Comparison of ENCODE assay signal across 8 cellular contexts in the genomic region with DNA sequence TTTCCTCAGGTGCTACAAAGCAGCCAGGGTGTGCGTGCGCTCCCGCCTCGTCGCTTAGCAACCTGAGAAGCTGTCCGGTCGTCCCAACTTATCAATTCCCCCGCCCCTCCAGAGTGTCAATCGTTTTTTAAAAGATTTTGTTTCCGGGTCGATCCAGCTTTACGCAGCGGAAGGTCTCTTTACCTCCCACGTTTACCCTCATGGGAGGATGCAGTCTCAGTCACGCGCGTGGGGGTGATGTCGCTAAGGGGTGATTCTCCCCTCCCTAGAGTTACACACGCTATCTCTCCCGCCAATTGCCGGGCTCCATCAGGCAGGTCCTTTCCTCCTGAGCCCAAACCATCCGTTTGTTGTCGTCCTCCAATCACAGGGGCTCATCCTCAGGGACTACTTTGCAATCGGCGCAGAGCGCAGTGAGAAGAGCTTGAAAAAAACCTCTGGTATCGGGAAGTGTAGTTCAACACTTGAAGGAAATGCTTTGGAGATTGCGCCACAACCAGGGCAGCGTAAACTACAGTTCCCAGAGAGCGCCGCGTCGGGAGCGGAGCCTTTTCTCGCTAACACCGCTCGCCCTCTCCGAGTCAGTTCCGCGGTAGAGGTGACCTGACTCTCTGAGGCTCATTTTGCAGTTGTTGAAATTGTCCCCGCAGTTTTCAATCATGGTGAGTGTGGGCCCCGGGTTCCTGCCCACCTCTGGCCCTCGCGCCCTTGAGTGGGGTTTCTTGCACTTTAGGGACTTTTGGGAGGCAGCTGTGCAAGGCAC. TPM values are rescaled to one million over a fixed set of nuclear protein-coding genes. Genes with fewer than 3 reads are reported as not detected.
DNase-seq lines count a peak whose midpoint lies in the region; ATAC-seq and TF ChIP-seq lines count a peak whose summit lies in the region.

Gene MDH1, plus strand, starts transcription at position 579 of the 763 bp plus-strand sequence. Its CDS starts 81 bp downstream, at position 660.
A gene with protein sequence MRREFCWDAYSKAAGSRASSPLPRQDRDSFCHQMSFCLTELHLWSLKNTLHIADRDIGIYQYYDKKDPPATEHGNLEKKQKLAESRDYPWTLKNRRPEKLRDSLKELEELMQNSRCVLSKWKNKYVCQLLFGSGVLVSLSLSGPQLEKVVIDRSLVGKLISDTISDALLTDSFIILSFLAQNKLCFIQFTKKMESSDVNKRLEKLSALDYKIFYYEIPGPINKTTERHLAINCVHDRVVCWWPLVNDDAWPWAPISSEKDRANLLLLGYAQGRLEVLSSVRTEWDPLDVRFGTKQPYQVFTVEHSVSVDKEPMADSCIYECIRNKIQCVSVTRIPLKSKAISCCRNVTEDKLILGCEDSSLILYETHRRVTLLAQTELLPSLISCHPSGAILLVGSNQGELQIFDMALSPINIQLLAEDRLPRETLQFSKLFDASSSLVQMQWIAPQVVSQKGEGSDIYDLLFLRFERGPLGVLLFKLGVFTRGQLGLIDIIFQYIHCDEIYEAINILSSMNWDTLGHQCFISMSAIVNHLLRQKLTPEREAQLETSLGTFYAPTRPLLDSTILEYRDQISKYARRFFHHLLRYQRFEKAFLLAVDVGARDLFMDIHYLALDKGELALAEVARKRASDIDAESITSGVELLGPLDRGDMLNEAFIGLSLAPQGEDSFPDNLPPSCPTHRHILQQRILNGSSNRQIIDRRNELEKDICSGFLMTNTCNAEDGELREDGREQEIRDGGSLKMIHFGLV (minus strand): TSS at position 93 of the 763 bp plus-strand sequence. CDS start 206 bp downstream, outside the sequence.

- BruUV-seq in IMR-90 (replicated peaks; lab: Mats Ljungman, UMichigan) (no TSS peak), OCI-LY7 (replicated peaks; lab: Mats Ljungman, UMichigan) (no TSS peak)

- in situ Hi-C loops in IMR-90 (cut with MboI; ENCODE audit: low sequenced_read_pairs), result no loop called here

- H2AK9ac ChIP-seq in IMR-90 (replicated peaks; ENCODE audit: low read depth, low read length, poor library complexity), result peak within 1 kb of the TSS; percentile 53

- DNase-seq in DMS114 treated with DMSO at 0.1 percent for 48 hours (lab: John Stamatoyannopoulos, UW; ENCODE audit: unreplicated experiment) (peak; percentile 98), IMR-90 (peak; percentile 100), OCI-LY7 (ENCODE audit: low spot score) (peak; percentile 99), activated T-cell treated with anti-CD3 and anti-CD28 coated beads for 4 hours (peak; percentile 84), epithelial cell of esophagus (ENCODE audit: low read depth) (peak; percentile 100), middle frontal gyrus (ENCODE audit: extremely low spot score, low spot score) (peak; percentile 99)
- DNase-seq in stimulated activated CD8-positive, alpha-beta memory T cell treated with anti-CD3 and anti-CD28 coated beads, Interleukin-2, amount 100 ng/mL, for 1 hour (ENCODE audit: low read depth in 2 of 2), result peak; percentile 77 to 85

- H2AFZ ChIP-seq in IMR-90 (replicated peaks; ENCODE audit: low read length, poor library complexity) (peak within 1 kb of the TSS; percentile 100), OCI-LY7 (ENCODE audit: low read length) (peak within 1 kb of the TSS; percentile 87)

- no peaks in the 10 kb centered on the region; the same call in 1 of the 2 replicates for H3K36me3 ChIP-seq in IMR-90 (ENCODE audit: control insufficient read depth, insufficient read depth, low read length)
- H3K36me3 ChIP-seq in OCI-LY7 (ENCODE audit: insufficient read depth, low read length), result peaks cover 24% of the 10 kb centered on the region

- peak within 1 kb of the TSS; percentile 81 for H3K23ac ChIP-seq in IMR-90 (ENCODE audit: low read depth, low read length)

- H3K4me3 ChIP-seq in IMR-90 (ENCODE audit: insufficient read depth, low read depth, low read length), result peak within 1 kb of the TSS; percentile 77
- peak within 1 kb of the TSS; percentile 97 for H3K4me3 ChIP-seq in OCI-LY7 (ENCODE audit: low read depth, low read length, poor library complexity, severe bottlenecking)
- H3K4me3 ChIP-seq in epithelial cell of esophagus (ENCODE audit: low read length), result peak within 1 kb of the TSS; percentile 69

- peak within 1 kb of the TSS; percentile 18; the same call in 1 of the 2 replicates for H3K18ac ChIP-seq in IMR-90 (ENCODE audit: low read depth, low read length)

- intact Hi-C loops in IMR-90 (cut with micrococcal nuclease) (loop anchor here (2.0 to 5.0 kb wide), 2 partner anchors 272 to 299 kb away; no protein-coding TSS in a partner anchor), OCI-LY7 (cut with micrococcal nuclease; ENCODE audit: unreplicated experiment) (loop anchor here (5.0 kb wide), 1 partner anchor 254 kb away; the partner anchor contains the start of gene UGP2)

- peak within 1 kb of the TSS; percentile 82 for H3K9ac ChIP-seq in IMR-90 (ENCODE audit: low read depth, low read length)

- H3K56ac ChIP-seq in IMR-90 (ENCODE audit: extremely low read depth, insufficient read depth, low read length), result peak within 1 kb of the TSS; percentile 86

- peak within 1 kb of the TSS; percentile 94 for H3K14ac ChIP-seq in IMR-90 (replicated peaks; ENCODE audit: low read depth, low read length)

- no peaks in the 10 kb centered on the region for H3K9me2 ChIP-seq in OCI-LY7 (ENCODE audit: insufficient read depth, low read length)

- peak; percentile 59; the same call in 1 of the 2 replicates for TF ChIP-seq POLR2A in IMR-90 (IDR thresholded peaks at IDR 0.05; ENCODE audit: low read depth, low read length)

- peak within 1 kb of the TSS; percentile 46; the same call in 1 of the 2 replicates for H2BK20ac ChIP-seq in IMR-90 (ENCODE audit: low read depth, low read length)

- dilution Hi-C loops in IMR-90 (cut with HindIII; ENCODE audit: low sequenced_read_pairs, unreplicated experiment), result no loop called here

- no peaks in the 10 kb centered on the region for H4K20me1 ChIP-seq in IMR-90 (ENCODE audit: insufficient read depth, low read length)
- H4K20me1 ChIP-seq in OCI-LY7 (ENCODE audit: insufficient read depth, low read length), result peaks cover 22% of the 10 kb centered on the region

- peaks cover 81% of the 10 kb centered on the region for H3K79me2 ChIP-seq in OCI-LY7 (ENCODE audit: insufficient read depth, low read depth, low read length)

- H3K4me2 ChIP-seq in IMR-90 (ENCODE audit: low read depth, low read length), result peak within 1 kb of the TSS; percentile 97
- H3K4me2 ChIP-seq in OCI-LY7 (ENCODE audit: low read length), result peak within 1 kb of the TSS; percentile 96

- H3K27ac ChIP-seq in IMR-90 (ENCODE audit: insufficient read depth, low read length), result peak within 1 kb of the TSS; percentile 68
- peak within 1 kb of the TSS; percentile 70 for H3K27ac ChIP-seq in OCI-LY7 (ENCODE audit: low read depth, low read length, poor library complexity, severe bottlenecking)

- POLR2A ChIA-PET in IMR-90 (lab: Charles Lee; ENCODE audit: unreplicated experiment), result interaction anchor here (1.0 kb wide), 1 partner anchor 11 kb away, joined by 5 read pairs; no protein-coding TSS in a partner anchor
- POLR2A ChIA-PET in OCI-LY7 (lab: Charles Lee), result interaction anchor here (1.0 to 1.7 kb wide), 5 partner anchors 11 to 253 kb away, joined by 3 to 8 read pairs (median 5); partner anchors contain the start of gene UGP2

- H3K27me3 ChIP-seq in IMR-90 (ENCODE audit: control insufficient read depth, insufficient read depth, low read length), result no peaks in the 10 kb centered on the region

- H3K79me1 ChIP-seq in IMR-90 (ENCODE audit: low read depth in 1 of 2, low read length in 2 of 2), result peaks cover 21 to 54% of the 10 kb centered on the region in 2 experiments

- CTCF ChIA-PET in IMR-90 (lab: Yijun Ruan, JAX), result interaction anchor here (0.7 kb wide), 1 partner anchor 10 kb away, joined by 3 read pairs; no protein-coding TSS in a partner anchor
- CTCF ChIA-PET in OCI-LY7 (lab: Charles Lee; ENCODE audit: unreplicated experiment), result no interaction called here

- ATAC-seq in GM21529 (IDR thresholded peaks at IDR 0.05; ENCODE audit: unreplicated experiment), result peak; percentile 82
- ATAC-seq in IMR-90 (ENCODE audit: low read depth), result peak; percentile 93

- H3K4ac ChIP-seq in IMR-90 (ENCODE audit: low read depth, low read length), result peak within 1 kb of the TSS; percentile 79

- H3K9me3 ChIP-seq in IMR-90 (ENCODE audit: control insufficient read depth, insufficient read depth, low read length), result no peaks in the 10 kb centered on the region
- H3K9me3 ChIP-seq in OCI-LY7 (ENCODE audit: low read length), result no peaks in the 10 kb centered on the region

- 0% methylated on average over 10 of the region's 44 CpGs; no CpG with 5 or more reads in 1 of the 2 experiments for WGBS in IMR-90 (ENCODE audit: extremely low coverage in 2 of 2, insufficient read length in 1 of 2), 2 experiments

- no peaks in the 10 kb centered on the region for H3K9me1 ChIP-seq in IMR-90 (ENCODE audit: insufficient read depth, low read length)

- H2AK5ac ChIP-seq in IMR-90 (ENCODE audit: low read depth, low read length), result 0 out of 2 replicates have a peak within 1 kb of the TSS, but pooled peaks have one; percentile 36

- TF ChIP-seq RAD21 in IMR-90 (IDR thresholded peaks at IDR 0.05; ENCODE audit: low read length), result no peak

- H4K5ac ChIP-seq in IMR-90 (ENCODE audit: low read depth, low read length), result peak within 1 kb of the TSS; percentile 24

- H2BK5ac ChIP-seq in IMR-90 (ENCODE audit: low read depth, low read length, poor library complexity, severe bottlenecking), result peak within 1 kb of the TSS; percentile 56

- TF ChIP-seq CTCF in IMR-90 (conservative IDR thresholded peaks at IDR 0.05; ENCODE audit: low read depth, low read length) (no peak), OCI-LY7 (conservative IDR thresholded peaks at IDR 0.05; ENCODE audit: low read length) (no peak), epithelial cell of esophagus (IDR thresholded peaks at IDR 0.05; ENCODE audit: insufficient read depth, low read depth, low read length, missing control alignments) (no peak)

- H3K4me1 ChIP-seq in IMR-90 (ENCODE audit: control insufficient read depth, insufficient read depth, low read length) (peaks cover 2% of the 10 kb centered on the region; the same call in 1 of the 2 replicates), OCI-LY7 (ENCODE audit: insufficient read depth, low read length, poor library complexity, severe bottlenecking) (peaks cover 36% of the 10 kb centered on the region)

- H2BK120ac ChIP-seq in IMR-90 (ENCODE audit: low read depth, low read length), result peak within 1 kb of the TSS; percentile 82

- H4K91ac ChIP-seq in IMR-90 (ENCODE audit: insufficient read depth, low read depth, low read length), result peak within 1 kb of the TSS; percentile 90

- H4K8ac ChIP-seq in IMR-90 (ENCODE audit: low read depth in 2 of 2, low read length in 2 of 2), result peak within 1 kb of the TSS; percentile 3 to 97

- peak within 1 kb of the TSS; percentile 45; the same call in 1 of the 3 replicates for H2BK15ac ChIP-seq in IMR-90 (ENCODE audit: low read depth, low read length)

RNA-seq across cellular contexts. Expression of gene MDH1, which starts in this region (rescaled TPM):
- total RNA-seq in IMR-90 (2012; rRNA removed) (212 and 248 TPM in 2 replicates), OCI-LY7 (2022) (222 and 227 TPM in 2 replicates)
- polyA plus RNA-seq in IMR-90 (2012; rRNA removed), result 191 and 195 TPM in 2 replicates
- 63.2 and 162 TPM in 2 replicates for polyA plus RNA-seq in IMR-90 (2012; cell fraction: cytosol; rRNA removed)
- polyA plus RNA-seq in IMR-90 (2012; cell fraction: nucleus; rRNA removed; ENCODE audit: low replicate concordance), result 17.6 and 117 TPM in 2 replicates
- 190 and 224 TPM in 2 replicates for total RNA-seq in OCI-LY7 (2014; rRNA removed; shearing (Covaris generic))

RNA-seq across cellular contexts. Expression of the second gene that starts in this region (rescaled TPM):
- total RNA-seq in IMR-90 (2012; rRNA removed), result 7.8 and 10.2 TPM in 2 replicates
- polyA plus RNA-seq in IMR-90 (2012; rRNA removed), result 2.0 and 2.2 TPM in 2 replicates
- 1.6 and 3.7 TPM in 2 replicates for polyA plus RNA-seq in IMR-90 (2012; cell fraction: cytosol; rRNA removed)
- polyA plus RNA-seq in IMR-90 (2012; cell fraction: nucleus; rRNA removed; ENCODE audit: low replicate concordance), result 2.0 and 6.2 TPM in 2 replicates
- total RNA-seq in OCI-LY7 (2014; rRNA removed; shearing (Covaris generic)), result 14.8 and 24.5 TPM in 2 replicates
- total RNA-seq in OCI-LY7 (2022), result 29.3 and 29.6 TPM in 2 replicates

Comparison
In these comparisons a context has a peak if more than half of its experiments do, and no peak if none do; other contexts are left out.
1. Peak in every context shown above with its lines: DNase-seq, ATAC-seq, H3K4me3 ChIP-seq and H3K27ac ChIP-seq.